11 cellular contexts compared by ENCODE assay signal in genomic region chr6:43221046-43221773, GRCh38. TPM values are rescaled to one million over a fixed set of nuclear protein-coding genes. Genes with fewer than 3 reads are reported as not detected.
A peak's percentile ranks its signal among the peaks of the same experiment; 100 is the strongest.
DNase-seq lines count a peak whose midpoint lies in the region; TF ChIP-seq lines count a peak whose summit lies in the region.
"Had no signal": no experiment of that assay in that cellular context is flagged by ENCODE, and none has a peak within 500 bp of the region (broad histone marks: within the 10 kb centered on the region; RNA-seq: fewer than 3 reads in every experiment).

No MANE protein-coding gene starts in this region.

- peak overlapping the region; percentile 85 for H3K27ac Mint-ChIP-seq in neural crest cell (ENCODE audit: unreplicated experiment)

- no peak overlapping the region for H3K9ac ChIP-seq in mammary epithelial cell (ENCODE audit: insufficient read depth, low read length)

- no peak overlapping the region for H2AFZ ChIP-seq in mammary epithelial cell (ENCODE audit: low read depth, low read length)

- dilution Hi-C loops in mammary epithelial cell (cut with HindIII; ENCODE audit: low sequenced_read_pairs) = no loop called here

- in situ Hi-C loops in mammary epithelial cell (cut with MboI; ENCODE audit: low sequenced_read_pairs in 2 of 2) = no loop called here

- peaks cover 3% of the 10 kb centered on the region for H3K36me3 Mint-ChIP-seq in neural crest cell (ENCODE audit: low read depth)

- H3K9me3 ChIP-seq in MG63 (no peaks in the 10 kb centered on the region), mammary epithelial cell (replicated peaks; ENCODE audit: insufficient read depth, low read length) (no peaks in the 10 kb centered on the region)

- H3K4me1 Mint-ChIP-seq in neural crest cell = peaks cover 15% of the 10 kb centered on the region

- intact Hi-C loops in mammary epithelial cell (cut with micrococcal nuclease) = no loop called here

- WGBS in mammary epithelial cell (ENCODE audit: low coverage, missing lambda C conversion rate) = 55% methylated on average over 5 of the region's 17 CpGs

- peak overlapping the region; percentile 12 for H3K4me3 Mint-ChIP-seq in neural crest cell

- DNase-seq in NCI-H2029 (lab: John Stamatoyannopoulos, UW) = peak; percentile 27
- no peak for DNase-seq in NCI-H2029 treated with DMSO at 0.1 percent for 48 hours (lab: John Stamatoyannopoulos, UW)
- DNase-seq in MG63 = peak; percentile 76
- DNase-seq in mammary epithelial cell = peak; percentile 29
- DNase-seq in neural crest cell (ENCODE audit: low read depth, low spot score) = no peak
- no peak for DNase-seq in foreskin melanocyte
- DNase-seq in NCI-H2171 (lab: John Stamatoyannopoulos, UW) = no peak
- DNase-seq in middle frontal gyrus (ENCODE audit: extremely low spot score, low spot score) = no peak
- DNase-seq: 8988T, NCI-H187 had no signal

- no peak for TF ChIP-seq CTCF in mammary epithelial cell (conservative IDR thresholded peaks at IDR 0.05 in 1 of 2, IDR thresholded peaks at IDR 0.05 in 1 of 2; ENCODE audit: extremely low read depth in 1 of 2, insufficient read depth in 1 of 2, low read depth in 1 of 2, low read length in 2 of 2)
- no peak for TF ChIP-seq CTCF in neural crest cell (conservative IDR thresholded peaks at IDR 0.05)

- no peaks in the 10 kb centered on the region; the same call in none of the 2 replicates for H3K36me3 ChIP-seq in MG63
- H3K36me3 ChIP-seq in mammary epithelial cell (ENCODE audit: insufficient read depth, low read length) = peaks cover 11% of the 10 kb centered on the region

- H3K9me3 Mint-ChIP-seq in neural crest cell = no peaks in the 10 kb centered on the region

- no peak overlapping the region for H3K27ac ChIP-seq in mammary epithelial cell (ENCODE audit: insufficient read depth, low read depth, low read length)

- no peak overlapping the region for H3K4me3 ChIP-seq in MG63
- no peak overlapping the region for H3K4me3 ChIP-seq in mammary epithelial cell (replicated peaks in 1 of 3; ENCODE audit: insufficient read depth in 1 of 3, low read depth in 2 of 3, low read length in 3 of 3)

- no peaks in the 10 kb centered on the region for H3K79me2 ChIP-seq in mammary epithelial cell (ENCODE audit: insufficient read depth, low read length)

- no TSS peak for BruUV-seq in mammary epithelial cell (replicated peaks; lab: Mats Ljungman, UMichigan)

- H4K20me1 ChIP-seq in mammary epithelial cell (ENCODE audit: insufficient read depth, low read length) = no peaks in the 10 kb centered on the region

- CTCF ChIA-PET in mammary epithelial cell (lab: Charles Lee; ENCODE audit: low non-redundant PET) = no interaction called here

- no peaks in the 10 kb centered on the region for H3K27me3 Mint-ChIP-seq in neural crest cell (ENCODE audit: low read depth)

- no peak overlapping the region for H3K4me2 ChIP-seq in mammary epithelial cell (ENCODE audit: insufficient read depth, low read depth, low read length)

- H3K27me3 ChIP-seq in MG63 (no peaks in the 10 kb centered on the region), mammary epithelial cell (ENCODE audit: insufficient read depth, low read length) (no peaks in the 10 kb centered on the region)

- peaks cover 13% of the 10 kb centered on the region for H3K4me1 ChIP-seq in mammary epithelial cell (ENCODE audit: insufficient read depth, low read length)

RNA-seq across cellular contexts. Expression of gene DNPH1, which starts 8.1 kb away (rescaled TPM):
- total RNA-seq in MG63 (2014; rRNA removed; shearing (Covaris generic); ENCODE audit: low replicate concordance) = 30.8 and 43.0 TPM in 2 replicates
- total RNA-seq in mammary epithelial cell (10 to 100 TPM; 55.2 to 56.9 TPM), neural crest cell (50.3 and 55.1 TPM in 2 replicates)
- polyA plus RNA-seq in mammary epithelial cell = 112 TPM
- 24.8 TPM for polyA minus RNA-seq in mammary epithelial cell

RNA-seq across cellular contexts. Expression of gene TTBK1, which starts 22.1 kb away (rescaled TPM):
- total RNA-seq in MG63 (2014; rRNA removed; shearing (Covaris generic); ENCODE audit: low replicate concordance) = not detected in 2 replicates
- total RNA-seq in mammary epithelial cell (under 1 TPM in 1 of 2 donors, not detected in 1; under 0.01 TPM), neural crest cell (5.1 and 5.4 TPM in 2 replicates)
- not detected for polyA plus RNA-seq in mammary epithelial cell
- not detected for polyA minus RNA-seq in mammary epithelial cell
- total RNA-seq: skeletal muscle tissue had no signal

RNA-seq across cellular contexts. Expression of gene CUL9, which starts 39.2 kb away (rescaled TPM):
- 6.2 and 47.2 TPM in 2 replicates for total RNA-seq in MG63 (2014; rRNA removed; shearing (Covaris generic); ENCODE audit: low replicate concordance)
- total RNA-seq in mammary epithelial cell = 10 to 100 TPM; 25.0 to 48.2 TPM
- 24.9 TPM for polyA plus RNA-seq in mammary epithelial cell
- polyA minus RNA-seq in mammary epithelial cell = 34.5 TPM
- total RNA-seq in neural crest cell = 37.2 and 37.5 TPM in 2 replicates

RNA-seq across cellular contexts. Expression of gene SRF, which starts 50.1 kb away (rescaled TPM):
- total RNA-seq in MG63 (2014; rRNA removed; shearing (Covaris generic); ENCODE audit: low replicate concordance) = 20.9 and 22.8 TPM in 2 replicates
- 10 to 100 TPM; 35.7 to 41.2 TPM for total RNA-seq in mammary epithelial cell
- 33.0 TPM for polyA plus RNA-seq in mammary epithelial cell
- 41.3 TPM for polyA minus RNA-seq in mammary epithelial cell
- total RNA-seq in neural crest cell = 37.5 and 37.8 TPM in 2 replicates

Comparison
In these comparisons a context has a peak if more than half of its experiments do, and no peak if none do; other contexts are left out.
1. DNase-seq: peak in NCI-H2029 (single experiment), MG63 (single experiment) and mammary epithelial cell (single experiment); none in NCI-H2029 treated with DMSO at 0.1 percent for 48 hours (single experiment), neural crest cell (single experiment), foreskin melanocyte (single experiment), NCI-H2171 (single experiment) and middle frontal gyrus (single experiment).